Comparison of ENCODE assay signal across 1 cellular context in genomic region chr6:168093071-168093505, GRCh38.
TF ChIP-seq lines count a peak whose summit lies in the region.

No MANE protein-coding gene starts in this region.

TF ChIP-seq in HepG2, 621 proteins besides CTCF, POLR2A, EP300 and RAD21 (continued from another document and continues in another):
- TF ChIP-seq MXD1 (CRISPR knock-in tag; IDR thresholded peaks at IDR 0.05) (no peak), ZNF614 (CRISPR knock-in tag; IDR thresholded peaks at IDR 0.05; ENCODE audit: borderline replicate concordance) (no peak), ZNF713 (CRISPR knock-in tag; IDR thresholded peaks at IDR 0.05) (no peak), FOXO1 (CRISPR knock-in tag; IDR thresholded peaks at IDR 0.05) (no peak; the same call in 1 of the 2 replicates), AHR (CRISPR knock-in tag; IDR thresholded peaks at IDR 0.05) (no peak), ZFP36L1 (CRISPR knock-in tag; IDR thresholded peaks at IDR 0.05) (no peak), SIX1 (CRISPR knock-in tag; IDR thresholded peaks at IDR 0.05; ENCODE audit: borderline replicate concordance) (peak; percentile 83; the same call in 1 of the 2 replicates), ZMYM4 (CRISPR knock-in tag; IDR thresholded peaks at IDR 0.05) (peak; percentile 37; the same call in 1 of the 2 replicates), ZNF510 (CRISPR knock-in tag; IDR thresholded peaks at IDR 0.05; ENCODE audit: low read depth) (no peak), HIVEP1 (CRISPR knock-in tag; IDR thresholded peaks at IDR 0.05) (no peak), NCOA5 (CRISPR knock-in tag; IDR thresholded peaks at IDR 0.05) (no peak), JUN (CRISPR knock-in tag; IDR thresholded peaks at IDR 0.05) (no peak), FOXJ3 (CRISPR knock-in tag; IDR thresholded peaks at IDR 0.05; ENCODE audit: borderline replicate concordance) (no peak), ZNF75D (CRISPR knock-in tag; IDR thresholded peaks at IDR 0.05; ENCODE audit: borderline replicate concordance) (no peak), ZBTB42 (CRISPR knock-in tag; IDR thresholded peaks at IDR 0.05) (no peak), GTF3A (CRISPR knock-in tag; conservative IDR thresholded peaks at IDR 0.05) (no peak), MZF1 (CRISPR knock-in tag; IDR thresholded peaks at IDR 0.05; ENCODE audit: borderline replicate concordance) (no peak), POGZ (CRISPR knock-in tag; IDR thresholded peaks at IDR 0.05) (no peak), HDAC2 (CRISPR knock-in tag; IDR thresholded peaks at IDR 0.05) (peak; percentile 20; the same call in 1 of the 2 replicates), ZNF512B (CRISPR knock-in tag; IDR thresholded peaks at IDR 0.05; ENCODE audit: borderline replicate concordance) (no peak), THAP8 (CRISPR knock-in tag; IDR thresholded peaks at IDR 0.05; ENCODE audit: borderline replicate concordance) (no peak), SATB2 (CRISPR knock-in tag; IDR thresholded peaks at IDR 0.05) (no peak), NR1H2 (CRISPR knock-in tag; IDR thresholded peaks at IDR 0.05; ENCODE audit: borderline replicate concordance, low read depth) (no peak), ATF4 (CRISPR knock-in tag; IDR thresholded peaks at IDR 0.05) (no peak), ARNT (IDR thresholded peaks at IDR 0.05) (no peak), TAF1 (CRISPR knock-in tag; IDR thresholded peaks at IDR 0.05) (peak; percentile 12; the same call in 1 of the 2 replicates), SP5 (CRISPR knock-in tag; IDR thresholded peaks at IDR 0.05; ENCODE audit: borderline replicate concordance, low read depth) (0 out of 2 replicates have a peak, but pooled peaks have one; percentile 18), ATF7-NPFF (CRISPR knock-in tag; IDR thresholded peaks at IDR 0.05; ENCODE audit: low read depth) (no peak), ZNF574 (CRISPR knock-in tag; IDR thresholded peaks at IDR 0.05) (no peak), PAXIP1 (CRISPR knock-in tag; conservative IDR thresholded peaks at IDR 0.05) (peak; percentile 35; the same call in 1 of the 2 replicates), GFI1 (CRISPR knock-in tag; IDR thresholded peaks at IDR 0.05; ENCODE audit: borderline replicate concordance) (no peak), ZFP62 (CRISPR knock-in tag; IDR thresholded peaks at IDR 0.05) (no peak), JUNB (CRISPR knock-in tag; IDR thresholded peaks at IDR 0.05; ENCODE audit: borderline replicate concordance) (no peak), ZNF3 (CRISPR knock-in tag; IDR thresholded peaks at IDR 0.05) (no peak), MTERF4 (CRISPR knock-in tag; IDR thresholded peaks at IDR 0.05) (no peak), SP2 (CRISPR knock-in tag; IDR thresholded peaks at IDR 0.05) (no peak), ZBTB46 (CRISPR knock-in tag; IDR thresholded peaks at IDR 0.05; ENCODE audit: borderline replicate concordance) (no peak), RBM39 (IDR thresholded peaks at IDR 0.05; ENCODE audit: low read depth, low read length, poor library complexity, severe bottlenecking) (no peak), RARA (CRISPR knock-in tag; IDR thresholded peaks at IDR 0.05) (peak; percentile 81), ZNF354B (CRISPR knock-in tag; IDR thresholded peaks at IDR 0.05) (no peak), SNAPC5 (CRISPR knock-in tag; IDR thresholded peaks at IDR 0.05; ENCODE audit: borderline replicate concordance) (no peak), ZNF382 (CRISPR knock-in tag; IDR thresholded peaks at IDR 0.05; ENCODE audit: borderline replicate concordance) (no peak), NONO (IDR thresholded peaks at IDR 0.05) (no peak), NONO (CRISPR knock-in tag; conservative IDR thresholded peaks at IDR 0.05) (no peak), RNF2 (conservative IDR thresholded peaks at IDR 0.05; ENCODE audit: low read depth) (no peak), AGO1 (IDR thresholded peaks at IDR 0.05; ENCODE audit: low read depth, low read length, poor library complexity, severe bottlenecking) (no peak), ZNF660 (CRISPR knock-in tag; IDR thresholded peaks at IDR 0.05; ENCODE audit: borderline replicate concordance, low read depth) (no peak), ZNF766 (CRISPR knock-in tag; IDR thresholded peaks at IDR 0.05; ENCODE audit: borderline replicate concordance) (no peak), NCOA2 (CRISPR knock-in tag; IDR thresholded peaks at IDR 0.05) (peak; percentile 53; the same call in 1 of the 2 replicates), GABPB1 (CRISPR knock-in tag; IDR thresholded peaks at IDR 0.05) (0 out of 2 replicates have a peak, but pooled peaks have one; percentile 15), PRDM10 (CRISPR knock-in tag; IDR thresholded peaks at IDR 0.05; ENCODE audit: low read depth) (no peak), ZKSCAN5 (CRISPR knock-in tag; IDR thresholded peaks at IDR 0.05) (no peak), ISL2 (CRISPR knock-in tag; IDR thresholded peaks at IDR 0.05) (no peak), HES4 (CRISPR knock-in tag; IDR thresholded peaks at IDR 0.05; ENCODE audit: borderline replicate concordance) (no peak), TOE1 (CRISPR knock-in tag; IDR thresholded peaks at IDR 0.05) (no peak)
